ENCODE assay signal across 1 cellular context in genomic region chr14:22587247-22587646, GRCh38.
TF ChIP-seq lines count a peak whose summit lies in the region.

No MANE protein-coding gene starts in this region.

TF ChIP-seq in K562, 482 proteins besides CTCF, POLR2A, EP300 and RAD21:
- TF ChIP-seq ILK (tag; IDR thresholded peaks at IDR 0.05; ENCODE audit: borderline replicate concordance, low read depth) (no peak), RFX5 (IDR thresholded peaks at IDR 0.05; ENCODE audit: low read depth, low read length) (no peak), RFX1 (IDR thresholded peaks at IDR 0.05) (no peak), ZNF830 (CRISPR knock-in tag; IDR thresholded peaks at IDR 0.05) (no peak), PYGO2 (tag; IDR thresholded peaks at IDR 0.05) (no peak), MEF2D (tag; conservative IDR thresholded peaks at IDR 0.05; ENCODE audit: low read depth) (no peak), MAZ (CRISPR knock-in tag; conservative IDR thresholded peaks at IDR 0.05 in 1 of 2, IDR thresholded peaks at IDR 0.05 in 1 of 2) (no peak), BRF2 (IDR thresholded peaks at IDR 0.05; ENCODE audit: borderline replicate concordance, insufficient read depth, insufficient read length) (no peak), ZNF224 (CRISPR knock-in tag; IDR thresholded peaks at IDR 0.05) (no peak), TFAP4 (CRISPR knock-in tag; IDR thresholded peaks at IDR 0.05; ENCODE audit: borderline replicate concordance) (no peak), ZNF41 (CRISPR knock-in tag; conservative IDR thresholded peaks at IDR 0.05) (no peak), ZFP36 (IDR thresholded peaks at IDR 0.05; ENCODE audit: low read depth, low read length, partially characterized antibody) (no peak), DEAF1 (CRISPR knock-in tag; IDR thresholded peaks at IDR 0.05) (no peak), SMARCE1 (IDR thresholded peaks at IDR 0.05) (no peak), FOXM1 (IDR thresholded peaks at IDR 0.05; ENCODE audit: low read depth) (no peak), FOXM1 (CRISPR knock-in tag; IDR thresholded peaks at IDR 0.05; ENCODE audit: low read depth) (no peak), TGIF2 (CRISPR knock-in tag; IDR thresholded peaks at IDR 0.05) (no peak), SMARCB1 (IDR thresholded peaks at IDR 0.05; ENCODE audit: insufficient read length, low read depth) (no peak), KLF1 (tag; IDR thresholded peaks at IDR 0.05) (no peak), MYC (IDR thresholded peaks at IDR 0.05; ENCODE audit: low read depth, low read length) (no peak), MYC (CRISPR knock-in tag; IDR thresholded peaks at IDR 0.05; ENCODE audit: borderline replicate concordance, low read depth) (no peak), NFE2 (IDR thresholded peaks at IDR 0.05; ENCODE audit: low read depth) (no peak)
TF ChIP-seq in K562: peak in this region for 0.
